13 cellular contexts compared by ENCODE assay signal in genomic region chr7:50721661-50722259, GRCh38.
DNase-seq lines count a peak whose midpoint lies in the region; ATAC-seq and TF ChIP-seq lines count a peak whose summit lies in the region.
"Had no signal": no experiment of that assay in that cellular context is flagged by ENCODE, and none has a peak within 500 bp of the region (broad histone marks: within the 10 kb centered on the region; RNA-seq: fewer than 3 reads in every experiment).

No MANE protein-coding gene starts in this region.

- no peak overlapping the region for H3K4me3 ChIP-seq in left lung
- H3K4me3 ChIP-seq: thoracic aorta had no signal

- DNase-seq in activated T-cell treated with anti-CD3 and anti-CD28 coated beads, Interleukin-2, amount 50 U/mL, for 24 hours: no peak
- DNase-seq in activated T-cell treated with anti-CD3 and anti-CD28 coated beads, Interleukin-2, amount 50 U/mL, for 48 hours: no peak
- peak; percentile 85 for DNase-seq in chondrocyte (ENCODE audit: low spot score)
- no peak for DNase-seq in left lung
- no peak for DNase-seq in substantia nigra (lab: John Stamatoyannopoulos, UW)
- no peak for DNase-seq in nephron progenitor cell
- no peak for DNase-seq in stimulated activated CD4-positive, alpha-beta T cell treated with anti-CD3 and anti-CD28 coated beads, Interleukin-4, amount 100 ng/mL, for 4 hours
- DNase-seq: activated T-cell treated with anti-CD3 and anti-CD28 coated beads, Interleukin-2, amount 50 U/mL, for 72 hours; central memory CD4-positive, alpha-beta T cell; NCI-H2029 treated with DMSO at 0.1 percent for 48 hours had no signal

- peak; percentile 58 for ATAC-seq in left lung
- no peak for ATAC-seq in HG02623 (IDR thresholded peaks at IDR 0.05; ENCODE audit: unreplicated experiment)
- ATAC-seq: activated T-cell treated with anti-CD3 and anti-CD28 coated beads, Interleukin-2, amount 50 U/mL, for 72 hours had no signal

- no peak overlapping the region for H3K4me3 Mint-ChIP-seq in activated T-cell treated with anti-CD3 and anti-CD28 coated beads, Interleukin-2, amount 50 U/mL, for 24 hours
- H3K4me3 Mint-ChIP-seq in chondrocyte (ENCODE audit: unreplicated experiment): no peak overlapping the region
- H3K4me3 Mint-ChIP-seq in nephron progenitor cell: no peak overlapping the region
- H3K4me3 Mint-ChIP-seq: activated T-cell treated with anti-CD3 and anti-CD28 coated beads, Interleukin-2, amount 50 U/mL, for 72 hours had no signal

- H3K4me1 ChIP-seq in left lung: peaks cover 4 to 82% of the 10 kb centered on the region in 2 donors

- no peaks in the 10 kb centered on the region for H3K27me3 ChIP-seq in left lung

- H3K27ac Mint-ChIP-seq in activated T-cell treated with anti-CD3 and anti-CD28 coated beads, Interleukin-2, amount 50 U/mL, for 24 hours: peak overlapping the region; percentile 7
- peak overlapping the region; percentile 66 for H3K27ac Mint-ChIP-seq in chondrocyte (ENCODE audit: unreplicated experiment)
- no peak overlapping the region for H3K27ac Mint-ChIP-seq in nephron progenitor cell
- H3K27ac Mint-ChIP-seq: activated T-cell treated with anti-CD3 and anti-CD28 coated beads, Interleukin-2, amount 50 U/mL, for 72 hours had no signal

- H3K4me1 Mint-ChIP-seq in activated T-cell treated with anti-CD3 and anti-CD28 coated beads, Interleukin-2, amount 50 U/mL, for 24 hours (ENCODE audit: low read depth): peaks cover 13% of the 10 kb centered on the region
- peaks cover 54% of the 10 kb centered on the region for H3K4me1 Mint-ChIP-seq in chondrocyte (ENCODE audit: low read depth)
- peaks cover 66% of the 10 kb centered on the region for H3K4me1 Mint-ChIP-seq in nephron progenitor cell

- no peaks in the 10 kb centered on the region for H3K36me3 Mint-ChIP-seq in activated T-cell treated with anti-CD3 and anti-CD28 coated beads, Interleukin-2, amount 50 U/mL, for 24 hours (ENCODE audit: low read depth)
- H3K36me3 Mint-ChIP-seq in chondrocyte (ENCODE audit: low read depth) (peaks cover 4% of the 10 kb centered on the region), nephron progenitor cell (ENCODE audit: low read depth) (peaks cover 3% of the 10 kb centered on the region)

- no peaks in the 10 kb centered on the region for H3K9me3 ChIP-seq in left lung
- H3K9me3 ChIP-seq: thoracic aorta had no signal

- intact Hi-C loops in left lung (cut with DNase I): no loop called here

- H3K27me3 Mint-ChIP-seq in activated T-cell treated with anti-CD3 and anti-CD28 coated beads, Interleukin-2, amount 50 U/mL, for 24 hours: no peaks in the 10 kb centered on the region
- H3K27me3 Mint-ChIP-seq in chondrocyte (ENCODE audit: low read depth) (no peaks in the 10 kb centered on the region), nephron progenitor cell (ENCODE audit: low read depth, poor library complexity) (peaks cover 3% of the 10 kb centered on the region)

- no peak for TF ChIP-seq CTCF in chondrocyte (IDR thresholded peaks at IDR 0.05)
- TF ChIP-seq CTCF in left lung (IDR thresholded peaks at IDR 0.05): no peak
- TF ChIP-seq CTCF in nephron progenitor cell (IDR thresholded peaks at IDR 0.05): no peak

- peak overlapping the region in 1 of 2 donors; percentile 86 for H3K27ac ChIP-seq in left lung
- peak overlapping the region; percentile 2 for H3K27ac ChIP-seq in substantia nigra (ENCODE audit: low read depth, low read length, poor library complexity, severe bottlenecking)
- H3K27ac ChIP-seq: 22Rv1, thoracic aorta had no signal

- no peaks in the 10 kb centered on the region for H3K9me3 Mint-ChIP-seq in activated T-cell treated with anti-CD3 and anti-CD28 coated beads, Interleukin-2, amount 50 U/mL, for 24 hours
- H3K9me3 Mint-ChIP-seq in chondrocyte (ENCODE audit: low read depth): no peaks in the 10 kb centered on the region
- no peaks in the 10 kb centered on the region for H3K9me3 Mint-ChIP-seq in nephron progenitor cell
- H3K9me3 Mint-ChIP-seq: activated T-cell treated with anti-CD3 and anti-CD28 coated beads, Interleukin-2, amount 50 U/mL, for 72 hours had no signal

- H3K36me3 ChIP-seq in left lung: no peaks in the 10 kb centered on the region
- H3K36me3 ChIP-seq: thoracic aorta had no signal
